In the genomic region with DNA sequence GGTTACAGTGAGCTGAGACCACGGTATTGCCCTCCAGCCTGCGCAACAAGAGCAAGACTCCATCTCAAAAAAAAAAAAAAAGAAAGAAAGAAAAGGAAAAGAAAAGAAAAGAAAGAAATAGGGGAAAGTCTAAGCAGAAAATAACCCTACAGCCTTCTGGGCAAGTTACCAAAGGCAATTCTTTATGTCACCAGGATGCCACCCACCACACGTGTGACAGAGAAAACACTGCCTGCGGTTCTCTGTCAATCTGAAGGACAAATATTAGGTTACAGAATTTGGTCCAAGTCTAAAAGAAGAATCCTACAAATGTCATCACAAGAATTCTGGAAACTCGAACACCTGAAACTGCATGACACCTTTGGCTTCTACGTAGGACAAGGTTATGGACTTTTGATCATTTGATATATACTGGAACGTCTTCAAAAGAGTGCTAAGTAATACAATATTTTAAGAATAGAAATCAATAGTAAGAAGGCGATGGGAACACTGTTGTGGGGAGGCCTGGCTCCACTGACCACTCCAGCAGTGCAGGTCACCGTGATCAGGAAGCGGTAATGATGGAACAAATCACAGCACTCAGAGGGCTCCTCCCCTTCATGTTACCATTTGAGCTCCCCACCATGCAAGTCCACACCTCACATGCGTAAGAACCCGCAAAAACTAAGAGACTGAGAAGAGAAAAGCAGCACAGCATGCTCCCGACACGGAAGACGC, we compare ENCODE assay signal across 17 cellular contexts.
A peak's percentile ranks its signal among the peaks of the same experiment; 100 is the strongest.
DNase-seq lines count a peak whose midpoint lies in the region; ATAC-seq, FAIRE-seq and TF ChIP-seq lines count a peak whose summit lies in the region.
"Had no signal": no experiment of that assay in that cellular context is flagged by ENCODE, and none has a peak within 500 bp of the region (broad histone marks: within the 10 kb centered on the region; RNA-seq: fewer than 3 reads in every experiment).

No MANE protein-coding gene starts in this region.

- DNase-seq in HFFc6 (no peak), mesenchymal stem cell (no peak), suprapubic skin (ENCODE audit: low spot score in 2 of 2) (no peak), RCC 7860 (ENCODE audit: low spot score) (no peak), middle frontal gyrus (ENCODE audit: extremely low spot score, low spot score) (no peak), NCI-H1436 treated with DMSO at 0.1 percent for 48 hours (lab: John Stamatoyannopoulos, UW) (no peak)
- DNase-seq in central memory CD8-positive, alpha-beta T cell (ENCODE audit: low spot score in 2 of 2), result no peak
- DNase-seq: activated CD4-positive, alpha-beta T cell treated with anti-CD3 and anti-CD28 coated beads, Interleukin-2, amount 10 ng/mL, durations not matched to agents 7 days and 5 days; CD4-positive, alpha-beta T cell; GF-D8; stimulated activated CD4-positive, alpha-beta T cell treated with anti-CD3 and anti-CD28 coated beads, Interleukin-2, amount 100 ng/mL, for 48 hours had no signal

- peak overlapping the region in 1 of 2 experiments; percentile 32 for H3K4me3 ChIP-seq in mesenchymal stem cell (ENCODE audit: insufficient read depth in 1 of 2, low read depth in 1 of 2, low read length in 2 of 2)
- H3K4me3 ChIP-seq in suprapubic skin, result no peak overlapping the region
- H3K4me3 ChIP-seq: body of pancreas had no signal

- H3K36me3 ChIP-seq in mesenchymal stem cell (ENCODE audit: control insufficient read depth in 1 of 2, insufficient read depth in 2 of 2, low read depth in 1 of 2, low read length in 2 of 2) (peaks cover 0 to 13% of the 10 kb centered on the region in 2 experiments), suprapubic skin (no peaks in the 10 kb centered on the region)

- no peak overlapping the region for H2BK5ac ChIP-seq in mesenchymal stem cell (ENCODE audit: low read depth, low read length, poor library complexity, severe bottlenecking)

- H2BK120ac ChIP-seq in mesenchymal stem cell (ENCODE audit: low read depth, low read length), result no peak overlapping the region

- WGBS in mesenchymal stem cell, result 90% methylated on average over 9 of the region's 15 CpGs
- 97% methylated on average over 15 of the region's 15 CpGs for WGBS in suprapubic skin

- H3K4me3 Mint-ChIP-seq in HFFc6, result no peak overlapping the region
- no peak overlapping the region for H3K4me3 Mint-ChIP-seq in central memory CD8-positive, alpha-beta T cell
- H3K4me3 Mint-ChIP-seq: activated CD4-positive, alpha-beta T cell treated with anti-CD3 and anti-CD28 coated beads, Interleukin-2, amount 10 ng/mL, durations not matched to agents 7 days and 5 days; CD4-positive, alpha-beta T cell; memory B cell; stimulated activated effector memory CD8-positive, alpha-beta T cell treated with anti-CD3 and anti-CD28 coated beads, Interleukin-12 subunit alpha, Interleukin-12 subunit beta, amount 100 ng/mL, for 72 hours; T-helper 2 cell treated with Interferon-gamma antibody and Interleukin-4, amounts not matched to agents 5 μg/mL and 100 μg/mL, for 36 hours had no signal

- peak overlapping the region; percentile 73 for H3K9ac ChIP-seq in mesenchymal stem cell (ENCODE audit: low read length)

- H3K14ac ChIP-seq in mesenchymal stem cell (ENCODE audit: low read length in 2 of 2), result no peak overlapping the region

- no peak for ATAC-seq in central memory CD8-positive, alpha-beta T cell (replicated peaks; ENCODE audit: extremely low read depth, poor library complexity, severe bottlenecking)
- ATAC-seq in GM18511 (IDR thresholded peaks at IDR 0.05; ENCODE audit: unreplicated experiment), result no peak
- ATAC-seq: stimulated activated effector memory CD8-positive, alpha-beta T cell treated with anti-CD3 and anti-CD28 coated beads, Interleukin-12 subunit alpha, Interleukin-12 subunit beta, amount 100 ng/mL, for 72 hours had no signal

- no peaks in the 10 kb centered on the region for H3K27me3 Mint-ChIP-seq in HFFc6 (ENCODE audit: insufficient read depth)
- H3K27me3 Mint-ChIP-seq in central memory CD8-positive, alpha-beta T cell, result no peaks in the 10 kb centered on the region
- H3K27me3 Mint-ChIP-seq: activated CD4-positive, alpha-beta T cell treated with anti-CD3 and anti-CD28 coated beads, Interleukin-2, amount 10 ng/mL, durations not matched to agents 7 days and 5 days; CD4-positive, alpha-beta T cell; memory B cell had no signal

- H2AK5ac ChIP-seq in mesenchymal stem cell (ENCODE audit: low read length, severe bottlenecking), result peak overlapping the region; percentile 24

- no peak overlapping the region for H2AFZ ChIP-seq in mesenchymal stem cell (ENCODE audit: low read depth, low read length)

- H4K8ac ChIP-seq in mesenchymal stem cell (ENCODE audit: low read length), result no peak overlapping the region

- H3K9me3 ChIP-seq in mesenchymal stem cell (ENCODE audit: control insufficient read depth, low read length) (no peaks in the 10 kb centered on the region), suprapubic skin (no peaks in the 10 kb centered on the region)
- H3K9me3 ChIP-seq: body of pancreas had no signal

- no peak for TF ChIP-seq POLR2A in suprapubic skin (IDR thresholded peaks at IDR 0.05)

- no peak overlapping the region for H3K23ac ChIP-seq in mesenchymal stem cell (ENCODE audit: low read length in 2 of 2)

- H3K9me3 Mint-ChIP-seq in HFFc6, result no peaks in the 10 kb centered on the region
- no peaks in the 10 kb centered on the region for H3K9me3 Mint-ChIP-seq in central memory CD8-positive, alpha-beta T cell
- H3K9me3 Mint-ChIP-seq: activated CD4-positive, alpha-beta T cell treated with anti-CD3 and anti-CD28 coated beads, Interleukin-2, amount 10 ng/mL, durations not matched to agents 7 days and 5 days; CD4-positive, alpha-beta T cell; memory B cell; stimulated activated effector memory CD8-positive, alpha-beta T cell treated with anti-CD3 and anti-CD28 coated beads, Interleukin-12 subunit alpha, Interleukin-12 subunit beta, amount 100 ng/mL, for 72 hours; T-helper 2 cell treated with Interferon-gamma antibody and Interleukin-4, amounts not matched to agents 5 μg/mL and 100 μg/mL, for 36 hours had no signal

- H3K79me1 ChIP-seq in mesenchymal stem cell (replicated peaks; ENCODE audit: low read length, poor library complexity, severe bottlenecking), result peaks cover 22% of the 10 kb centered on the region

- H2BK15ac ChIP-seq in mesenchymal stem cell (ENCODE audit: low read depth, poor library complexity, severe bottlenecking), result no peak overlapping the region

- peaks cover 12% of the 10 kb centered on the region for H3K36me3 Mint-ChIP-seq in HFFc6 (ENCODE audit: low read depth)
- peaks cover 2% of the 10 kb centered on the region for H3K36me3 Mint-ChIP-seq in central memory CD8-positive, alpha-beta T cell (ENCODE audit: insufficient read depth)
- H3K36me3 Mint-ChIP-seq: stimulated activated effector memory CD8-positive, alpha-beta T cell treated with anti-CD3 and anti-CD28 coated beads, Interleukin-12 subunit alpha, Interleukin-12 subunit beta, amount 100 ng/mL, for 72 hours had no signal

- peak overlapping the region in 1 of 2 experiments; percentile 59 for H3K18ac ChIP-seq in mesenchymal stem cell (ENCODE audit: low read depth in 1 of 2, low read length in 2 of 2)

- peak overlapping the region; percentile 64 for H3K27ac ChIP-seq in mesenchymal stem cell (ENCODE audit: low read length, poor library complexity, severe bottlenecking)
- H3K27ac ChIP-seq in suprapubic skin, result peak overlapping the region; percentile 35
- H3K27ac ChIP-seq: body of pancreas had no signal

- H2BK12ac ChIP-seq in mesenchymal stem cell (ENCODE audit: low read length in 2 of 2), result no peak overlapping the region

- no peak for TF ChIP-seq EP300 in suprapubic skin (IDR thresholded peaks at IDR 0.05)

- H3K4me1 Mint-ChIP-seq in HFFc6 (ENCODE audit: low read depth), result peaks cover 24% of the 10 kb centered on the region
- no peaks in the 10 kb centered on the region for H3K4me1 Mint-ChIP-seq in central memory CD8-positive, alpha-beta T cell
- H3K4me1 Mint-ChIP-seq: activated CD4-positive, alpha-beta T cell treated with anti-CD3 and anti-CD28 coated beads, Interleukin-2, amount 10 ng/mL, durations not matched to agents 7 days and 5 days had no signal

- TF ChIP-seq CTCF in HFFc6 (IDR thresholded peaks at IDR 0.05) (no peak), suprapubic skin (IDR thresholded peaks at IDR 0.05) (no peak)

- H3K27ac Mint-ChIP-seq in HFFc6, result peak overlapping the region; percentile 57
- peak overlapping the region; percentile 49 for H3K27ac Mint-ChIP-seq in central memory CD8-positive, alpha-beta T cell (ENCODE audit: low read depth)
- H3K27ac Mint-ChIP-seq: activated CD4-positive, alpha-beta T cell treated with anti-CD3 and anti-CD28 coated beads, Interleukin-2, amount 10 ng/mL, durations not matched to agents 7 days and 5 days; CD4-positive, alpha-beta T cell; memory B cell; stimulated activated effector memory CD8-positive, alpha-beta T cell treated with anti-CD3 and anti-CD28 coated beads, Interleukin-12 subunit alpha, Interleukin-12 subunit beta, amount 100 ng/mL, for 72 hours; T-helper 2 cell treated with Interferon-gamma antibody and Interleukin-4, amounts not matched to agents 5 μg/mL and 100 μg/mL, for 36 hours had no signal

- H3K4me2 ChIP-seq in mesenchymal stem cell (ENCODE audit: low read length, poor library complexity, severe bottlenecking), result no peak overlapping the region

- H3K4ac ChIP-seq in mesenchymal stem cell (ENCODE audit: low read depth in 1 of 2, low read length in 2 of 2), result no peak overlapping the region

- H4K91ac ChIP-seq in mesenchymal stem cell (ENCODE audit: low read length), result no peak overlapping the region

- FAIRE-seq in RCC 7860 (lab: Jason Lieb, UNC), result no peak
- FAIRE-seq: endothelial cell of umbilical vein had no signal

- H3K4me1 ChIP-seq in mesenchymal stem cell (ENCODE audit: control insufficient read depth, insufficient read depth, low read depth, low read length) (peaks cover 31% of the 10 kb centered on the region), suprapubic skin (peaks cover 12% of the 10 kb centered on the region)

- H3K27me3 ChIP-seq in mesenchymal stem cell (ENCODE audit: control insufficient read depth in 1 of 2, insufficient read depth in 1 of 2, low read length in 2 of 2) (no peaks in the 10 kb centered on the region), suprapubic skin (no peaks in the 10 kb centered on the region)
- H3K27me3 ChIP-seq: body of pancreas had no signal
